ENCODE assay signal across 1 cellular context in the genomic region with DNA sequence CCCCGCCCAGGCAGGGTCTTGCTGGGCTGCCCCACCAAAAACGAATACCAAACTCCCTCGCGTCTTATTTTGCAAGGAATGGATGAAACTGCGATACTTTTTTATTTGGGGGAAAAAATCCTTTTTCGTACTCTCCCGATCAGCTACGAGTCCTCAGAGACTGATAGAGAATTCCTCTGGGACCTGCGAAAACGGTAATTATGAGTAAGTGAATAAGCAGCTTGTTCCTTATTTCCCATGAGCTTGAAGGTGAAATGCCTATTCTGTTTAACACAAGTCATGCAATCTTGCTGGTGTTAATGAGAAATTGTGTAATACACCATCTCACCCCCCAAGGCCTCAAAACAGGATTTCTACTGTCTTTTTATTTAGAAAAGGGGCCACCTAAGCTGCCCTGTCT.
TF ChIP-seq lines count a peak whose summit lies in the region.

No MANE protein-coding gene starts in this region.

TF ChIP-seq in GM12878, 131 proteins besides CTCF, POLR2A, EP300 and RAD21 (continued from another document):
- TF ChIP-seq, protein P1, sequence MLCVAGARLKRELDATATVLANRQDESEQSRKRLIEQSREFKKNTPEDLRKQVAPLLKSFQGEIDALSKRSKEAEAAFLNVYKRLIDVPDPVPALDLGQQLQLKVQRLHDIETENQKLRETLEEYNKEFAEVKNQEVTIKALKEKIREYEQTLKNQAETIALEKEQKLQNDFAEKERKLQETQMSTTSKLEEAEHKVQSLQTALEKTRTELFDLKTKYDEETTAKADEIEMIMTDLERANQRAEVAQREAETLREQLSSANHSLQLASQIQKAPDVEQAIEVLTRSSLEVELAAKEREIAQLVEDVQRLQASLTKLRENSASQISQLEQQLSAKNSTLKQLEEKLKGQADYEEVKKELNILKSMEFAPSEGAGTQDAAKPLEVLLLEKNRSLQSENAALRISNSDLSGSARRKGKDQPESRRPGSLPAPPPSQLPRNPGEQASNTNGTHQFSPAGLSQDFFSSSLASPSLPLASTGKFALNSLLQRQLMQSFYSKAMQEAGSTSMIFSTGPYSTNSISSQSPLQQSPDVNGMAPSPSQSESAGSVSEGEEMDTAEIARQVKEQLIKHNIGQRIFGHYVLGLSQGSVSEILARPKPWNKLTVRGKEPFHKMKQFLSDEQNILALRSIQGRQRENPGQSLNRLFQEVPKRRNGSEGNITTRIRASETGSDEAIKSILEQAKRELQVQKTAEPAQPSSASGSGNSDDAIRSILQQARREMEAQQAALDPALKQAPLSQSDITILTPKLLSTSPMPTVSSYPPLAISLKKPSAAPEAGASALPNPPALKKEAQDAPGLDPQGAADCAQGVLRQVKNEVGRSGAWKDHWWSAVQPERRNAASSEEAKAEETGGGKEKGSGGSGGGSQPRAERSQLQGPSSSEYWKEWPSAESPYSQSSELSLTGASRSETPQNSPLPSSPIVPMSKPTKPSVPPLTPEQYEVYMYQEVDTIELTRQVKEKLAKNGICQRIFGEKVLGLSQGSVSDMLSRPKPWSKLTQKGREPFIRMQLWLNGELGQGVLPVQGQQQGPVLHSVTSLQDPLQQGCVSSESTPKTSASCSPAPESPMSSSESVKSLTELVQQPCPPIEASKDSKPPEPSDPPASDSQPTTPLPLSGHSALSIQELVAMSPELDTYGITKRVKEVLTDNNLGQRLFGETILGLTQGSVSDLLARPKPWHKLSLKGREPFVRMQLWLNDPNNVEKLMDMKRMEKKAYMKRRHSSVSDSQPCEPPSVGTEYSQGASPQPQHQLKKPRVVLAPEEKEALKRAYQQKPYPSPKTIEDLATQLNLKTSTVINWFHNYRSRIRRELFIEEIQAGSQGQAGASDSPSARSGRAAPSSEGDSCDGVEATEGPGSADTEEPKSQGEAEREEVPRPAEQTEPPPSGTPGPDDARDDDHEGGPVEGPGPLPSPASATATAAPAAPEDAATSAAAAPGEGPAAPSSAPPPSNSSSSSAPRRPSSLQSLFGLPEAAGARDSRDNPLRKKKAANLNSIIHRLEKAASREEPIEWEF (IDR thresholded peaks at IDR 0.05; ENCODE audit: insufficient replicate concordance, low read depth, low read length) = peak; percentile 94
- TF ChIP-seq NRF1 (conservative IDR thresholded peaks at IDR 0.05; ENCODE audit: low read depth, low read length) (no peak), CHD2 (IDR thresholded peaks at IDR 0.05; ENCODE audit: borderline replicate concordance, low read depth, low read length) (no peak), FOS (IDR thresholded peaks at IDR 0.05; ENCODE audit: borderline replicate concordance, extremely low read depth, insufficient read length) (no peak), GATAD2B (conservative IDR thresholded peaks at IDR 0.05; ENCODE audit: low read depth) (peak; percentile 78), RB1 (IDR thresholded peaks at IDR 0.05; ENCODE audit: borderline replicate concordance) (peak; percentile 75; the same call in 1 of the 2 replicates), KDM1A (IDR thresholded peaks at IDR 0.05; ENCODE audit: borderline replicate concordance) (no peak), SMAD5 (IDR thresholded peaks at IDR 0.05; ENCODE audit: low read depth) (no peak), GABPA (IDR thresholded peaks at IDR 0.05; ENCODE audit: low read depth) (no peak), KAT2A (conservative IDR thresholded peaks at IDR 0.05; ENCODE audit: control insufficient read depth, low read depth, low read length) (no peak), ZBED1 (IDR thresholded peaks at IDR 0.05; ENCODE audit: borderline replicate concordance) (no peak), RELA (IDR thresholded peaks at IDR 0.05; ENCODE audit: borderline replicate concordance, partially characterized antibody) (no peak), MTA2 (IDR thresholded peaks at IDR 0.05; ENCODE audit: low read depth) (peak; percentile 55; the same call in 1 of the 2 replicates), TCF7 (IDR thresholded peaks at IDR 0.05; ENCODE audit: borderline replicate concordance) (no peak), ZSCAN29 (IDR thresholded peaks at IDR 0.05) (no peak), IKZF2 (IDR thresholded peaks at IDR 0.05) (peak in 1 of 2 experiments; percentile 14; a peak in 1 of 4 replicates), NR2F1 (conservative IDR thresholded peaks at IDR 0.05) (no peak), POU2F2 (IDR thresholded peaks at IDR 0.05; ENCODE audit: borderline replicate concordance, low read depth, low read length) (no peak), YBX1 (IDR thresholded peaks at IDR 0.05) (peak; percentile 88), ZZZ3 (IDR thresholded peaks at IDR 0.05; ENCODE audit: control insufficient read depth, insufficient read length, low read depth) (no peak), MEF2B (IDR thresholded peaks at IDR 0.05; ENCODE audit: partially characterized antibody, poor library complexity, severe bottlenecking) (peak; percentile 99), IRF4 (IDR thresholded peaks at IDR 0.05; ENCODE audit: low read depth, low read length) (no peak)
- TF ChIP-seq, protein P2, sequence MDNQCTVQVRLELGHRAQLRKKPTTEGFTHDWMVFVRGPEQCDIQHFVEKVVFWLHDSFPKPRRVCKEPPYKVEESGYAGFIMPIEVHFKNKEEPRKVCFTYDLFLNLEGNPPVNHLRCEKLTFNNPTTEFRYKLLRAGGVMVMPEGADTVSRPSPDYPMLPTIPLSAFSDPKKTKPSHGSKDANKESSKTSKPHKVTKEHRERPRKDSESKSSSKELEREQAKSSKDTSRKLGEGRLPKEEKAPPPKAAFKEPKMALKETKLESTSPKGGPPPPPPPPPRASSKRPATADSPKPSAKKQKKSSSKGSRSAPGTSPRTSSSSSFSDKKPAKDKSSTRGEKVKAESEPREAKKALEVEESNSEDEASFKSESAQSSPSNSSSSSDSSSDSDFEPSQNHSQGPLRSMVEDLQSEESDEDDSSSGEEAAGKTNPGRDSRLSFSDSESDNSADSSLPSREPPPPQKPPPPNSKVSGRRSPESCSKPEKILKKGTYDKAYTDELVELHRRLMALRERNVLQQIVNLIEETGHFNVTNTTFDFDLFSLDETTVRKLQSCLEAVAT (IDR thresholded peaks at IDR 0.05) = no peak
- TF ChIP-seq, protein P3, sequence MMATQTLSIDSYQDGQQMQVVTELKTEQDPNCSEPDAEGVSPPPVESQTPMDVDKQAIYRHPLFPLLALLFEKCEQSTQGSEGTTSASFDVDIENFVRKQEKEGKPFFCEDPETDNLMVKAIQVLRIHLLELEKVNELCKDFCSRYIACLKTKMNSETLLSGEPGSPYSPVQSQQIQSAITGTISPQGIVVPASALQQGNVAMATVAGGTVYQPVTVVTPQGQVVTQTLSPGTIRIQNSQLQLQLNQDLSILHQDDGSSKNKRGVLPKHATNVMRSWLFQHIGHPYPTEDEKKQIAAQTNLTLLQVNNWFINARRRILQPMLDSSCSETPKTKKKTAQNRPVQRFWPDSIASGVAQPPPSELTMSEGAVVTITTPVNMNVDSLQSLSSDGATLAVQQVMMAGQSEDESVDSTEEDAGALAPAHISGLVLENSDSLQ (IDR thresholded peaks at IDR 0.05) = no peak
- TF ChIP-seq, protein P4, sequence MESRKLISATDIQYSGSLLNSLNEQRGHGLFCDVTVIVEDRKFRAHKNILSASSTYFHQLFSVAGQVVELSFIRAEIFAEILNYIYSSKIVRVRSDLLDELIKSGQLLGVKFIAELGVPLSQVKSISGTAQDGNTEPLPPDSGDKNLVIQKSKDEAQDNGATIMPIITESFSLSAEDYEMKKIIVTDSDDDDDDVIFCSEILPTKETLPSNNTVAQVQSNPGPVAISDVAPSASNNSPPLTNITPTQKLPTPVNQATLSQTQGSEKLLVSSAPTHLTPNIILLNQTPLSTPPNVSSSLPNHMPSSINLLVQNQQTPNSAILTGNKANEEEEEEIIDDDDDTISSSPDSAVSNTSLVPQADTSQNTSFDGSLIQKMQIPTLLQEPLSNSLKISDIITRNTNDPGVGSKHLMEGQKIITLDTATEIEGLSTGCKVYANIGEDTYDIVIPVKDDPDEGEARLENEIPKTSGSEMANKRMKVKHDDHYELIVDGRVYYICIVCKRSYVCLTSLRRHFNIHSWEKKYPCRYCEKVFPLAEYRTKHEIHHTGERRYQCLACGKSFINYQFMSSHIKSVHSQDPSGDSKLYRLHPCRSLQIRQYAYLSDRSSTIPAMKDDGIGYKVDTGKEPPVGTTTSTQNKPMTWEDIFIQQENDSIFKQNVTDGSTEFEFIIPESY (IDR thresholded peaks at IDR 0.05) = no peak
- TF ChIP-seq, protein P5, sequence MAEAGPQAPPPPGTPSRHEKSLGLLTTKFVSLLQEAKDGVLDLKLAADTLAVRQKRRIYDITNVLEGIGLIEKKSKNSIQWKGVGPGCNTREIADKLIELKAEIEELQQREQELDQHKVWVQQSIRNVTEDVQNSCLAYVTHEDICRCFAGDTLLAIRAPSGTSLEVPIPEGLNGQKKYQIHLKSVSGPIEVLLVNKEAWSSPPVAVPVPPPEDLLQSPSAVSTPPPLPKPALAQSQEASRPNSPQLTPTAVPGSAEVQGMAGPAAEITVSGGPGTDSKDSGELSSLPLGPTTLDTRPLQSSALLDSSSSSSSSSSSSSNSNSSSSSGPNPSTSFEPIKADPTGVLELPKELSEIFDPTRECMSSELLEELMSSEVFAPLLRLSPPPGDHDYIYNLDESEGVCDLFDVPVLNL (IDR thresholded peaks at IDR 0.05; ENCODE audit: low read depth, low read length) = no peak
- TF ChIP-seq, protein P6, sequence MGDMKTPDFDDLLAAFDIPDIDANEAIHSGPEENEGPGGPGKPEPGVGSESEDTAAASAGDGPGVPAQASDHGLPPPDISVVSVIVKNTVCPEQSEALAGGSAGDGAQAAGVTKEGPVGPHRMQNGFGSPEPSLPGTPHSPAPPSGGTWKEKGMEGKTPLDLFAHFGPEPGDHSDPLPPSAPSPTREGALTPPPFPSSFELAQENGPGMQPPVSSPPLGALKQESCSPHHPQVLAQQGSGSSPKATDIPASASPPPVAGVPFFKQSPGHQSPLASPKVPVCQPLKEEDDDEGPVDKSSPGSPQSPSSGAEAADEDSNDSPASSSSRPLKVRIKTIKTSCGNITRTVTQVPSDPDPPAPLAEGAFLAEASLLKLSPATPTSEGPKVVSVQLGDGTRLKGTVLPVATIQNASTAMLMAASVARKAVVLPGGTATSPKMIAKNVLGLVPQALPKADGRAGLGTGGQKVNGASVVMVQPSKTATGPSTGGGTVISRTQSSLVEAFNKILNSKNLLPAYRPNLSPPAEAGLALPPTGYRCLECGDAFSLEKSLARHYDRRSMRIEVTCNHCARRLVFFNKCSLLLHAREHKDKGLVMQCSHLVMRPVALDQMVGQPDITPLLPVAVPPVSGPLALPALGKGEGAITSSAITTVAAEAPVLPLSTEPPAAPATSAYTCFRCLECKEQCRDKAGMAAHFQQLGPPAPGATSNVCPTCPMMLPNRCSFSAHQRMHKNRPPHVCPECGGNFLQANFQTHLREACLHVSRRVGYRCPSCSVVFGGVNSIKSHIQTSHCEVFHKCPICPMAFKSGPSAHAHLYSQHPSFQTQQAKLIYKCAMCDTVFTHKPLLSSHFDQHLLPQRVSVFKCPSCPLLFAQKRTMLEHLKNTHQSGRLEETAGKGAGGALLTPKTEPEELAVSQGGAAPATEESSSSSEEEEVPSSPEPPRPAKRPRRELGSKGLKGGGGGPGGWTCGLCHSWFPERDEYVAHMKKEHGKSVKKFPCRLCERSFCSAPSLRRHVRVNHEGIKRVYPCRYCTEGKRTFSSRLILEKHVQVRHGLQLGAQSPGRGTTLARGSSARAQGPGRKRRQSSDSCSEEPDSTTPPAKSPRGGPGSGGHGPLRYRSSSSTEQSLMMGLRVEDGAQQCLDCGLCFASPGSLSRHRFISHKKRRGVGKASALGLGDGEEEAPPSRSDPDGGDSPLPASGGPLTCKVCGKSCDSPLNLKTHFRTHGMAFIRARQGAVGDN (IDR thresholded peaks at IDR 0.05) = no peak
